Comparison of ENCODE assay signal across 8 cellular contexts in genomic region chr1:27031235-27032118, GRCh38. TPM values are rescaled to one million over a fixed set of nuclear protein-coding genes. Genes with fewer than 3 reads are reported as not detected.
DNase-seq lines count a peak whose midpoint lies in the region; ATAC-seq and TF ChIP-seq lines count a peak whose summit lies in the region.

No MANE protein-coding gene starts in this region.

- H3K79me2 ChIP-seq in GM23248 (ENCODE audit: insufficient read depth) = no peaks in the 10 kb centered on the region

- in situ Hi-C loops in GM23248 (cut with MboI) = no loop called here

- H3K27me3 ChIP-seq in GM23248 (replicated peaks; ENCODE audit: insufficient read depth) (no peaks in the 10 kb centered on the region), heart left ventricle (no peaks in the 10 kb centered on the region)

- H3K9ac ChIP-seq in GM23248 = peak overlapping the region; percentile 76

- H3K36me3 ChIP-seq in GM23248 (ENCODE audit: low read depth) (no peaks in the 10 kb centered on the region), heart left ventricle (no peaks in the 10 kb centered on the region)

- H3K9me2 ChIP-seq in GM23248 (ENCODE audit: insufficient read depth) = no peaks in the 10 kb centered on the region

- H3K9me3 ChIP-seq in GM23248 (ENCODE audit: low read depth) (no peaks in the 10 kb centered on the region), heart left ventricle (no peaks in the 10 kb centered on the region)

- WGBS in GM23248 (ENCODE audit: low coverage in 1 of 2, low lambda C conversion rate in 2 of 2, missing lambda C conversion rate in 2 of 2), 2 experiments = 32 to 35% methylated on average over 31 of the region's 43 CpGs
- WGBS in heart left ventricle, 4 donors = 21 to 43% (median 25%) methylated on average over 22 to 43 of the region's 43 CpGs

- TF ChIP-seq POLR2A in heart left ventricle (IDR thresholded peaks at IDR 0.05) = no peak

- H3K4me3 ChIP-seq in GM23248 (peak overlapping the region; percentile 63), WI38 (ENCODE audit: low read depth, low read length) (peak overlapping the region; percentile 30; the same call in 1 of the 2 replicates), heart left ventricle (peak overlapping the region in 11 of 12 donors; percentile 2 to 50 (median 42))

- H4K20me1 ChIP-seq in GM23248 (ENCODE audit: insufficient read depth) = no peaks in the 10 kb centered on the region

- no peaks in the 10 kb centered on the region for H3F3A ChIP-seq in GM23248 (ENCODE audit: insufficient read depth)

- intact Hi-C loops in heart left ventricle (cut with DNase I) = loop anchor here in 2 of 10 donors (5.0 kb wide), 1 partner anchor 34 kb away; no protein-coding TSS in a partner anchor
- intact Hi-C loops in posterior vena cava (cut with DNase I) = no loop called here

- DNase-seq in GM23248 (peak; percentile 72), heart left ventricle (peak; percentile 82 to 91 (median 87)), posterior vena cava (ENCODE audit: low spot score) (peak; percentile 93), T-helper 9 cell (no peak), GM19238 (ENCODE audit: insufficient read length, low spot score) (no peak)

- H3K4me1 ChIP-seq in GM23248 (ENCODE audit: insufficient read depth) (peaks cover 20% of the 10 kb centered on the region), heart left ventricle (peaks cover 0 to 29% (median 12%) of the 10 kb centered on the region in 12 donors)

- H3K27ac ChIP-seq in GM23248 = no peak overlapping the region
- H3K27ac ChIP-seq in heart left ventricle = peak overlapping the region in 11 of 12 donors; percentile 51 to 80 (median 64)

- ATAC-seq in heart left ventricle (peak; percentile 81 to 94 (median 92)), GM21529 (IDR thresholded peaks at IDR 0.05; ENCODE audit: unreplicated experiment) (no peak), HG03135 (IDR thresholded peaks at IDR 0.05; ENCODE audit: unreplicated experiment) (no peak)

- TF ChIP-seq CTCF in WI38 (IDR thresholded peaks at IDR 0.05; ENCODE audit: low read depth, low read length) = no peak
- no peak for TF ChIP-seq CTCF in heart left ventricle (IDR thresholded peaks at IDR 0.05)

- peak overlapping the region; percentile 90 for H2AFZ ChIP-seq in GM23248

- peak overlapping the region; percentile 76 for H3K4me2 ChIP-seq in GM23248 (ENCODE audit: unreplicated experiment)

RNA-seq across cellular contexts. Expression of gene TENT5B, which starts 18.8 kb away (rescaled TPM):
- 0.76 and 0.89 TPM in 2 replicates for total RNA-seq in GM23248 (2014; rRNA removed; shearing (Covaris generic))
- polyA plus RNA-seq in GM23248 (2016; fragmentation: Nextera tagmentation; extraction: Ambion mirVana) (1.2 TPM in 2 replicates), heart left ventricle (10 to 100 TPM; 19.8 to 62.2 TPM)
- total RNA-seq in heart left ventricle (10 to 100 TPM in 8 of 9 donors, 1 to 10 TPM in 1; 9.1 to 78.4 (median 32.6) TPM), posterior vena cava (10 to 100 TPM; 41.2 to 43.7 TPM)

RNA-seq across cellular contexts. Expression of gene TRNP1, which starts 38.0 kb away (rescaled TPM):
- total RNA-seq in GM23248 (2014; rRNA removed; shearing (Covaris generic)) = 311 and 327 TPM in 2 replicates
- polyA plus RNA-seq in GM23248 (2016; fragmentation: Nextera tagmentation; extraction: Ambion mirVana) (17.7 and 19.1 TPM in 2 replicates), heart left ventricle (10 to 100 TPM; 18.4 to 38.9 TPM)
- total RNA-seq in heart left ventricle (10 to 100 TPM; 16.6 to 68.5 (median 21.7) TPM), posterior vena cava (10 to 100 TPM; 10.7 to 13.2 TPM)

Comparison
In these comparisons a context has a peak if more than half of its experiments do, and no peak if none do; other contexts are left out.
1. DNase-seq: peak in GM23248 (single experiment), heart left ventricle (5 of 5) and posterior vena cava (single experiment); none in T-helper 9 cell (single experiment) and GM19238 (single experiment).
2. ATAC-seq: peak in heart left ventricle (4 of 4); none in GM21529 (single experiment) and HG03135 (single experiment).
3. Peak in every context shown above with its lines, with median percentiles within 50 percentile points of each other: H3K4me3 ChIP-seq.